ENCODE assay signal across 8 cellular contexts in genomic region chr9:105243935-105244273, GRCh38. TPM values are rescaled to one million over a fixed set of nuclear protein-coding genes. Genes with fewer than 3 reads are reported as not detected.
DNase-seq lines count a peak whose midpoint lies in the region; ATAC-seq, FAIRE-seq and TF ChIP-seq lines count a peak whose summit lies in the region.

No MANE protein-coding gene starts in this region.

- no peak for ATAC-seq in GM12878
- ATAC-seq in lower lobe of right lung = no peak
- no peak for ATAC-seq in GM21360 (IDR thresholded peaks at IDR 0.05; ENCODE audit: unreplicated experiment)
- ATAC-seq in HG02870 (IDR thresholded peaks at IDR 0.05; ENCODE audit: unreplicated experiment) = no peak

- TF ChIP-seq CTCF in GM12878 (IDR thresholded peaks at IDR 0.05 in 2 of 3, conservative IDR thresholded peaks at IDR 0.05 in 1 of 3; ENCODE audit: control insufficient read depth in 2 of 3, extremely low read depth in 1 of 3, insufficient read depth in 1 of 3, low read depth in 3 of 3, low read length in 3 of 3) (no peak), lower lobe of right lung (IDR thresholded peaks at IDR 0.05) (no peak), tibial nerve (IDR thresholded peaks at IDR 0.05) (no peak)

- H3K4me1 ChIP-seq in GM12878 (ENCODE audit: control insufficient read depth, insufficient read depth, low read length) (peaks cover 11% of the 10 kb centered on the region), lower lobe of right lung (peaks cover 34% of the 10 kb centered on the region), tibial nerve (peaks cover 0 to 59% (median 19%) of the 10 kb centered on the region in 4 donors)

- H3K4me3 ChIP-seq in GM12878 (peak overlapping the region; percentile 56; the same call in 1 of the 2 replicates), lower lobe of right lung (peak overlapping the region; percentile 85), tibial nerve (peak overlapping the region; percentile 15 to 84 (median 68))

- no peak for DNase-seq in activated naive CD4-positive, alpha-beta T cell treated with anti-CD3 and anti-CD28 coated beads, Interleukin-2, amount 10 ng/mL, durations not matched to agents 7 days and 5 days
- DNase-seq in activated naive CD4-positive, alpha-beta T cell (lab: John Stamatoyannopoulos, UW) = no peak
- DNase-seq in GM12878 (ENCODE audit: low read depth, low spot score) (no peak), lower lobe of right lung (no peak), tibial nerve (ENCODE audit: low spot score in 2 of 2) (no peak), NCI-H1417 treated with DMSO at 0.1 percent for 48 hours (lab: John Stamatoyannopoulos, UW) (no peak)

- POLR2A ChIA-PET in GM12878 (lab: Charles Lee) = interaction anchor here (2.0 kb wide), 1 partner anchor 10 kb away, joined by 10 read pairs; no protein-coding TSS in a partner anchor

- no peaks in the 10 kb centered on the region for H3K36me3 ChIP-seq in GM12878 (ENCODE audit: control insufficient read depth in 2 of 2, insufficient read depth in 2 of 2, low read length in 1 of 2)
- no peaks in the 10 kb centered on the region for H3K36me3 ChIP-seq in lower lobe of right lung
- no peaks in the 10 kb centered on the region for H3K36me3 ChIP-seq in tibial nerve

- WGBS in GM12878 (ENCODE audit: insufficient coverage, insufficient replicate concordance, low lambda C conversion rate, missing lambda C conversion rate) = 6% methylated on average over 9 of the region's 9 CpGs
- WGBS in tibial nerve, 2 donors = 19 to 24% methylated on average over 9 of the region's 9 CpGs

- peak overlapping the region; percentile 71 for H3K4me3 Mint-ChIP-seq in activated naive CD4-positive, alpha-beta T cell treated with anti-CD3 and anti-CD28 coated beads, Interleukin-2, amount 10 ng/mL, durations not matched to agents 7 days and 5 days

- no peaks in the 10 kb centered on the region for H4K20me1 ChIP-seq in GM12878 (ENCODE audit: control insufficient read depth, insufficient read depth)

- peak overlapping the region; percentile 93 for H3K4me2 ChIP-seq in GM12878 (ENCODE audit: control insufficient read depth, insufficient read depth)

- H3K27me3 ChIP-seq in GM12878 (replicated peaks in 1 of 2; ENCODE audit: control insufficient read depth in 2 of 2, insufficient read depth in 2 of 2, low read length in 1 of 2) (no peaks in the 10 kb centered on the region), lower lobe of right lung (ENCODE audit: low read depth) (no peaks in the 10 kb centered on the region), tibial nerve (no peaks in the 10 kb centered on the region)

- CTCF ChIA-PET in activated naive CD4-positive, alpha-beta T cell treated with anti-CD3 and anti-CD28 coated beads, Interleukin-2, amount 10 ng/mL, durations not matched to agents 7 days and 5 days (lab: Charles Lee) = interaction anchor here (0.7 to 1.1 kb wide), 2 partner anchors 168 to 391 kb away, joined by 3 read pairs; no protein-coding TSS in a partner anchor
- CTCF ChIA-PET in GM12878 (lab: Yijun Ruan, JAX) = interaction anchor here (1.2 to 1.7 kb wide), 3 partner anchors 10 to 164 kb away, joined by 3 to 5 read pairs (median 4); no protein-coding TSS in a partner anchor

- no peak for FAIRE-seq in GM12878 (lab: Jason Lieb, UNC)

- RAD21 ChIA-PET in GM12878 (lab: Charles Lee; ENCODE audit: unreplicated experiment) = interaction anchor here (0.6 to 2.0 kb wide), 9 partner anchors 10 to 477 kb away, joined by 3 to 10 read pairs (median 6); no protein-coding TSS in a partner anchor

- H3K27me3 Mint-ChIP-seq in activated naive CD4-positive, alpha-beta T cell treated with anti-CD3 and anti-CD28 coated beads, Interleukin-2, amount 10 ng/mL, durations not matched to agents 7 days and 5 days = peaks cover 54% of the 10 kb centered on the region

- no peak for TF ChIP-seq RAD21 in GM12878 (IDR thresholded peaks at IDR 0.05; ENCODE audit: insufficient read depth, low read depth, low read length)

- SMC1A ChIA-PET in GM12878 (lab: Charles Lee; ENCODE audit: uncharacterized antibody, unreplicated experiment) = interaction anchor here (1.0 to 1.8 kb wide), 5 partner anchors 44 to 172 kb away, joined by 3 to 8 read pairs (median 4); no protein-coding TSS in a partner anchor

- no peaks in the 10 kb centered on the region for H3K9me3 Mint-ChIP-seq in activated naive CD4-positive, alpha-beta T cell treated with anti-CD3 and anti-CD28 coated beads, Interleukin-2, amount 10 ng/mL, durations not matched to agents 7 days and 5 days

- in situ Hi-C loops in GM12878 (cut with MboI) = no loop called here

- H3K79me2 ChIP-seq in GM12878 (ENCODE audit: control insufficient read depth, insufficient read depth, low read length) = peaks cover 4% of the 10 kb centered on the region

- TF ChIP-seq POLR2A in GM12878 (IDR thresholded peaks at IDR 0.05; ENCODE audit: low read depth, low read length) = no peak
- TF ChIP-seq POLR2A in tibial nerve (IDR thresholded peaks at IDR 0.05) = no peak

- H3K9ac ChIP-seq in GM12878 (ENCODE audit: control insufficient read depth, insufficient read depth, low read length) = peak overlapping the region; percentile 68

- TF ChIP-seq EP300 in GM12878 (IDR thresholded peaks at IDR 0.05; ENCODE audit: borderline replicate concordance in 1 of 2, control insufficient read depth in 1 of 2, low read depth in 2 of 2, low read length in 2 of 2) = no peak
- no peak for TF ChIP-seq EP300 in tibial nerve (IDR thresholded peaks at IDR 0.05)

- peak overlapping the region; percentile 99 for H2AFZ ChIP-seq in GM12878 (ENCODE audit: control insufficient read depth, low read depth, low read length)

- BruUV-seq in GM12878 (replicated peaks; lab: Mats Ljungman, UMichigan) = TSS peak; percentile 79

- H3K9me3 ChIP-seq in GM12878 (replicated peaks; ENCODE audit: control insufficient read depth, insufficient read depth, low read length) (no peaks in the 10 kb centered on the region), lower lobe of right lung (no peaks in the 10 kb centered on the region), tibial nerve (peaks cover 0 to 9% (median 2%) of the 10 kb centered on the region in 4 donors)

- peak overlapping the region; percentile 83 for H3K27ac Mint-ChIP-seq in activated naive CD4-positive, alpha-beta T cell treated with anti-CD3 and anti-CD28 coated beads, Interleukin-2, amount 10 ng/mL, durations not matched to agents 7 days and 5 days

- no peak overlapping the region for H3K27ac ChIP-seq in GM12878 (ENCODE audit: control insufficient read depth, insufficient read depth)
- H3K27ac ChIP-seq in lower lobe of right lung = peak overlapping the region; percentile 88
- peak overlapping the region; percentile 50 to 88 (median 85) for H3K27ac ChIP-seq in tibial nerve

- peaks cover 22% of the 10 kb centered on the region for H3K4me1 Mint-ChIP-seq in activated naive CD4-positive, alpha-beta T cell treated with anti-CD3 and anti-CD28 coated beads, Interleukin-2, amount 10 ng/mL, durations not matched to agents 7 days and 5 days

- intact Hi-C loops in GM12878 (cut with micrococcal nuclease; ENCODE audit: unreplicated experiment) = loop anchor here (5.0 to 10.0 kb wide), 4 partner anchors 143 to 469 kb away; partner anchors contain the start of gene TMEM38B
- intact Hi-C loops in lower lobe of right lung (cut with DNase I) = no loop called here

- no peaks in the 10 kb centered on the region for H3K36me3 Mint-ChIP-seq in activated naive CD4-positive, alpha-beta T cell treated with anti-CD3 and anti-CD28 coated beads, Interleukin-2, amount 10 ng/mL, durations not matched to agents 7 days and 5 days

TF ChIP-seq in GM12878, 131 proteins besides CTCF, POLR2A, EP300 and RAD21 (continues in another document):
- no peak for TF ChIP-seq IRF4 (IDR thresholded peaks at IDR 0.05; ENCODE audit: low read depth, low read length)
- TF ChIP-seq, protein P1, sequence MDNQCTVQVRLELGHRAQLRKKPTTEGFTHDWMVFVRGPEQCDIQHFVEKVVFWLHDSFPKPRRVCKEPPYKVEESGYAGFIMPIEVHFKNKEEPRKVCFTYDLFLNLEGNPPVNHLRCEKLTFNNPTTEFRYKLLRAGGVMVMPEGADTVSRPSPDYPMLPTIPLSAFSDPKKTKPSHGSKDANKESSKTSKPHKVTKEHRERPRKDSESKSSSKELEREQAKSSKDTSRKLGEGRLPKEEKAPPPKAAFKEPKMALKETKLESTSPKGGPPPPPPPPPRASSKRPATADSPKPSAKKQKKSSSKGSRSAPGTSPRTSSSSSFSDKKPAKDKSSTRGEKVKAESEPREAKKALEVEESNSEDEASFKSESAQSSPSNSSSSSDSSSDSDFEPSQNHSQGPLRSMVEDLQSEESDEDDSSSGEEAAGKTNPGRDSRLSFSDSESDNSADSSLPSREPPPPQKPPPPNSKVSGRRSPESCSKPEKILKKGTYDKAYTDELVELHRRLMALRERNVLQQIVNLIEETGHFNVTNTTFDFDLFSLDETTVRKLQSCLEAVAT (IDR thresholded peaks at IDR 0.05) = 0 out of 2 replicates have a peak, but pooled peaks have one; percentile 51
- 0 out of 2 replicates have a peak, but pooled peaks have one; percentile 56 for TF ChIP-seq PML (IDR thresholded peaks at IDR 0.05; ENCODE audit: low read length)

RNA-seq across cellular contexts. Expression of gene SLC44A1, which starts 0.5 kb away (rescaled TPM):
- 21.4 and 23.9 TPM in 2 replicates for total RNA-seq in GM12878 (2013; cell fraction: nucleolus; rRNA removed)
- 14.4 and 15.4 TPM in 2 replicates for total RNA-seq in GM12878 (2014; rRNA removed)
- 13.4 TPM in 2 replicates for total RNA-seq in GM12878 (2014; rRNA removed; fragmentation: Illumina TruSeq; extraction: Trizol)
- 21.2 and 22.6 TPM in 2 replicates for total RNA-seq in GM12878 (2021)
- polyA plus RNA-seq in GM12878 (2011; ENCODE audit: low read depth) = 9.2 TPM
- 11.5 and 14.5 TPM in 2 replicates for polyA plus RNA-seq in GM12878 (2011; rRNA removed)
- polyA plus RNA-seq in GM12878 (2011; cell fraction: cytosol; rRNA removed) = 9.0 and 10.3 TPM in 2 replicates
- polyA plus RNA-seq in GM12878 (2011; cell fraction: nucleus; rRNA removed) = 3.5 and 4.3 TPM in 2 replicates
- polyA plus RNA-seq in GM12878 (2012) = 9.1 and 12.0 TPM in 2 replicates
- 13.3 and 15.0 TPM in 2 replicates for polyA plus RNA-seq in GM12878 (2014; fragmentation: Illumina TruSeq; extraction: Trizol)
- 1 to 10 TPM; 5.0 to 5.2 TPM for polyA plus RNA-seq in GM12878 (2014; fragmentation: Nextera tagmentation; extraction: Ambion mirVana)
- polyA plus RNA-seq in GM12878 (2014; rRNA removed) = 9.5 and 11.5 TPM in 2 replicates
- 10 to 100 TPM in 1 of 2 experiments, 1 to 10 TPM in 1; 2.4 to 15.6 TPM for polyA plus RNA-seq in GM12878 (2016; fragmentation: Nextera tagmentation; extraction: Ambion mirVana)
- polyA minus RNA-seq in GM12878 (2011; rRNA and poly(A)+ RNA removed) = 27.1 and 32.2 TPM in 2 replicates
- 6.1 and 8.7 TPM in 2 replicates for polyA minus RNA-seq in GM12878 (2011; cell fraction: cytosol; rRNA and poly(A)+ RNA removed)
- 4.8 and 7.1 TPM in 2 replicates for polyA minus RNA-seq in GM12878 (2011; cell fraction: nucleus; rRNA and poly(A)+ RNA removed)
- 55.2 TPM for total RNA-seq in lower lobe of right lung
- total RNA-seq in tibial nerve = 10 to 100 TPM; 45.3 to 74.9 (median 67.7) TPM
